In genomic region chr12:92340441-92341332, GRCh38 we compare ENCODE assay signal across 11 cellular contexts.
DNase-seq lines count a peak whose midpoint lies in the region; ATAC-seq lines count a peak whose summit lies in the region.
"Had no signal": no experiment of that assay in that cellular context is flagged by ENCODE, and none has a peak within 500 bp of the region (broad histone marks: within the 10 kb centered on the region; RNA-seq: fewer than 3 reads in every experiment).

No MANE protein-coding gene starts in this region.

- H3K4me1 Mint-ChIP-seq in activated T-helper 17 cell treated with anti-CD3 and anti-CD28 coated beads, Interleukin-2, amount 50 U/mL, for 72 hours, result peaks cover 4% of the 10 kb centered on the region
- H3K4me1 Mint-ChIP-seq in naive B cell, result peaks cover 24 to 41% (median 33%) of the 10 kb centered on the region in 3 donors

- no peaks in the 10 kb centered on the region for H3K9me3 Mint-ChIP-seq in activated T-helper 17 cell treated with anti-CD3 and anti-CD28 coated beads, Interleukin-2, amount 50 U/mL, for 72 hours
- peaks cover 3 to 6% (median 4%) of the 10 kb centered on the region in 7 donors for H3K9me3 Mint-ChIP-seq in naive B cell
- H3K9me3 Mint-ChIP-seq: nephron had no signal

- peak; percentile 45 for DNase-seq in naive B cell
- DNase-seq in C1 segment of cervical spinal cord (lab: John Stamatoyannopoulos, UW), result no peak
- DNase-seq in NCI-H226, result no peak
- DNase-seq in retina, result no peak
- DNase-seq: activated CD4-positive, alpha-beta memory T cell treated with anti-CD3 and anti-CD28 coated beads, Interleukin-2, amount 10 ng/mL, durations not matched to agents 7 days and 5 days; NCI-H748 treated with DMSO at 0.1 percent for 48 hours had no signal

- no peaks in the 10 kb centered on the region for H3K27me3 Mint-ChIP-seq in activated T-helper 17 cell treated with anti-CD3 and anti-CD28 coated beads, Interleukin-2, amount 50 U/mL, for 72 hours
- H3K27me3 Mint-ChIP-seq in naive B cell, result no peaks in the 10 kb centered on the region
- H3K27me3 Mint-ChIP-seq: activated CD4-positive, alpha-beta memory T cell treated with anti-CD3 and anti-CD28 coated beads, Interleukin-2, amount 10 ng/mL, durations not matched to agents 7 days and 5 days had no signal

- ATAC-seq in GM18498 (IDR thresholded peaks at IDR 0.05; ENCODE audit: unreplicated experiment) (peak; percentile 86), HG02798 (IDR thresholded peaks at IDR 0.05; ENCODE audit: poor library complexity, unreplicated experiment) (peak; percentile 54), naive B cell (ENCODE audit: low read depth in 2 of 2) (peak; percentile 94 to 97), HG03135 (IDR thresholded peaks at IDR 0.05; ENCODE audit: unreplicated experiment) (no peak)
- ATAC-seq in activated T-helper 17 cell treated with anti-CD3 and anti-CD28 coated beads, Interleukin-2, amount 50 U/mL, for 72 hours (replicated peaks), result peak; percentile 29

- peak overlapping the region; percentile 22 for H3K27ac Mint-ChIP-seq in activated T-helper 17 cell treated with anti-CD3 and anti-CD28 coated beads, Interleukin-2, amount 50 U/mL, for 72 hours
- peak overlapping the region; percentile 90 to 98 (median 94) for H3K27ac Mint-ChIP-seq in naive B cell
- H3K27ac Mint-ChIP-seq: activated CD4-positive, alpha-beta memory T cell treated with anti-CD3 and anti-CD28 coated beads, Interleukin-2, amount 10 ng/mL, durations not matched to agents 7 days and 5 days had no signal

- H3K36me3 Mint-ChIP-seq in activated T-helper 17 cell treated with anti-CD3 and anti-CD28 coated beads, Interleukin-2, amount 50 U/mL, for 72 hours (ENCODE audit: low read depth), result no peaks in the 10 kb centered on the region
- peaks cover 2 to 5% of the 10 kb centered on the region in 2 donors for H3K36me3 Mint-ChIP-seq in naive B cell

- H3K4me3 Mint-ChIP-seq in activated T-helper 17 cell treated with anti-CD3 and anti-CD28 coated beads, Interleukin-2, amount 50 U/mL, for 72 hours, result no peak overlapping the region
- H3K4me3 Mint-ChIP-seq in naive B cell, result peak overlapping the region; percentile 81 to 89 (median 86)
- H3K4me3 Mint-ChIP-seq: activated CD4-positive, alpha-beta memory T cell treated with anti-CD3 and anti-CD28 coated beads, Interleukin-2, amount 10 ng/mL, durations not matched to agents 7 days and 5 days; nephron had no signal
